ENCODE assay signal across 9 cellular contexts in genomic region chr19:15419413-15420025, GRCh38. TPM values are rescaled to one million over a fixed set of nuclear protein-coding genes. Genes with fewer than 3 reads are reported as not detected.
DNase-seq lines count a peak whose midpoint lies in the region; ATAC-seq and TF ChIP-seq lines count a peak whose summit lies in the region.
"Had no signal": no experiment of that assay in that cellular context is flagged by ENCODE, and none has a peak within 500 bp of the region (broad histone marks: within the 10 kb centered on the region; RNA-seq: fewer than 3 reads in every experiment).

No MANE protein-coding gene starts in this region.

- peaks cover 14 to 20% of the 10 kb centered on the region in 2 experiments; a peak in 3 of 4 replicates for H3K36me3 ChIP-seq in HCT116 (ENCODE audit: control insufficient read depth in 1 of 2, insufficient read depth in 2 of 2, low read length in 2 of 2)
- peaks cover 23% of the 10 kb centered on the region in 2 donors for H3K36me3 ChIP-seq in ascending aorta

- no peaks in the 10 kb centered on the region for H3K9me2 ChIP-seq in HCT116 (ENCODE audit: insufficient read depth)

- RAD21 ChIA-PET in HCT116 (lab: Charles Lee; ENCODE audit: low non-redundant PET in 1 of 2, low total read pairs in 2 of 2, uncharacterized antibody in 2 of 2, unreplicated experiment in 2 of 2) = interaction anchor here (0.5 to 1.5 kb wide), 6 partner anchors 15 to 328 kb away, joined by 3 to 9 read pairs (median 4); partner anchors contain the start of gene AKAP8 (in 1 of the 2)

- H3K9ac ChIP-seq in HCT116 (ENCODE audit: low read length) = peak overlapping the region; percentile 46

- no peaks in the 10 kb centered on the region for H3K9me3 Mint-ChIP-seq in mesothelial cell of epicardium

- H2AFZ ChIP-seq in HCT116 (ENCODE audit: low read depth, low read length, poor library complexity, severe bottlenecking) = no peak overlapping the region

- no peak for ATAC-seq in HCT116
- no peak for ATAC-seq in HG03469 (IDR thresholded peaks at IDR 0.05; ENCODE audit: unreplicated experiment)
- no peak for ATAC-seq in GM21723 (IDR thresholded peaks at IDR 0.05; ENCODE audit: unreplicated experiment)
- ATAC-seq in GM19455 (IDR thresholded peaks at IDR 0.05; ENCODE audit: unreplicated experiment) = no peak

- H3K4me1 ChIP-seq in HCT116 (ENCODE audit: control insufficient read depth in 1 of 2, insufficient read depth in 2 of 2, low read length in 2 of 2) = peaks cover 15 to 16% of the 10 kb centered on the region in 2 experiments; a peak in 3 of 4 replicates
- peaks cover 5 to 35% of the 10 kb centered on the region in 2 donors for H3K4me1 ChIP-seq in ascending aorta

- CTCF ChIA-PET in HCT116 (lab: Charles Lee) = interaction anchor here (0.7 to 5.7 kb wide), 11 partner anchors 13 to 258 kb away, joined by 3 to 68 read pairs (median 4); partner anchors contain the start of gene AKAP8

- no peak for TF ChIP-seq RAD21 in HCT116 (IDR thresholded peaks at IDR 0.05; ENCODE audit: low read depth)

- BruUV-seq in HCT116 (replicated peaks; lab: Mats Ljungman, UMichigan) = no TSS peak

- intact Hi-C loops in HCT116 (cut with micrococcal nuclease) = loop anchor here (1.0 to 2.0 kb wide), 2 partner anchors 39 to 137 kb away; no protein-coding TSS in a partner anchor
- intact Hi-C loops in ascending aorta (cut with DNase I) = loop anchor here (1.0 to 5.0 kb wide), 4 partner anchors 13 to 138 kb away; partner anchors contain the start of gene AKAP8

- peaks cover 41% of the 10 kb centered on the region for H3K79me2 ChIP-seq in HCT116 (ENCODE audit: insufficient read depth, low read length)

- peak overlapping the region; percentile 85 for H3K4me2 ChIP-seq in HCT116 (ENCODE audit: low read length)

- peak overlapping the region; percentile 64 for H3K27ac Mint-ChIP-seq in mesothelial cell of epicardium

- peak overlapping the region; percentile 99 for H3K4me3 Mint-ChIP-seq in mesothelial cell of epicardium

- H3K27ac ChIP-seq in HCT116 (ENCODE audit: low read depth, low read length) (no peak overlapping the region), ascending aorta (peak overlapping the region; percentile 29 to 33)

- no peaks in the 10 kb centered on the region for H3K27me3 Mint-ChIP-seq in mesothelial cell of epicardium (ENCODE audit: low read depth)

- H3K27me3 ChIP-seq in HCT116 (ENCODE audit: insufficient read depth, low read length) (no peaks in the 10 kb centered on the region), ascending aorta (no peaks in the 10 kb centered on the region)
- H3K27me3 ChIP-seq: cardiac muscle cell had no signal

- H3K9me3 ChIP-seq in HCT116 (ENCODE audit: control insufficient read depth in 1 of 2, insufficient read depth in 1 of 2, low read depth in 1 of 2, low read length in 2 of 2) (no peaks in the 10 kb centered on the region), ascending aorta (no peaks in the 10 kb centered on the region)

- peaks cover 24% of the 10 kb centered on the region for H3K4me1 Mint-ChIP-seq in mesothelial cell of epicardium

- TF ChIP-seq POLR2A in HCT116 (IDR thresholded peaks at IDR 0.05; ENCODE audit: borderline replicate concordance, extremely low read depth, insufficient read depth, insufficient read length) = no peak

- peaks cover 28% of the 10 kb centered on the region for H3K36me3 Mint-ChIP-seq in mesothelial cell of epicardium

- TF ChIP-seq CTCF in HCT116 (IDR thresholded peaks at IDR 0.05 in 2 of 3, conservative IDR thresholded peaks at IDR 0.05 in 1 of 3; ENCODE audit: borderline replicate concordance in 1 of 3, insufficient read depth in 1 of 3, low read depth in 2 of 3, low read length in 2 of 3) = 0 out of 6 replicates have a peak, but pooled peaks of 2 of the 3 experiments have one; percentile 3 to 12
- TF ChIP-seq CTCF in ascending aorta (IDR thresholded peaks at IDR 0.05) = no peak
- peak; percentile 37 for TF ChIP-seq CTCF in mesothelial cell of epicardium (IDR thresholded peaks at IDR 0.05; ENCODE audit: unreplicated experiment)

- H3K4me3 ChIP-seq in HCT116 (replicated peaks in 1 of 2; ENCODE audit: low read depth in 1 of 2, low read length in 2 of 2) (peak overlapping the region; percentile 36 to 100), ascending aorta (peak overlapping the region; percentile 44 to 97)

- DNase-seq in AG08395 (ENCODE audit: low spot score) (peak; percentile 40), HCT116 (ENCODE audit: low read depth, low spot score) (no peak), ascending aorta (ENCODE audit: low spot score in 2 of 2) (no peak), mesothelial cell of epicardium (ENCODE audit: low spot score in 2 of 2, unreplicated experiment in 2 of 2) (no peak)
- no peak for DNase-seq in effector CD8-positive, alpha-beta T cell (lab: John Stamatoyannopoulos, UW)

- POLR2A ChIA-PET in HCT116 (lab: Charles Lee) = interaction anchor here (0.6 to 3.0 kb wide), 15 partner anchors 10 to 656 kb away, joined by 3 to 22 read pairs (median 4); partner anchors contain the start of genes AKAP8 and TPM4

- H4K20me1 ChIP-seq in HCT116 (ENCODE audit: insufficient read depth) = no peaks in the 10 kb centered on the region; the same call in 1 of the 2 replicates

TF ChIP-seq in HCT116, 20 proteins besides CTCF, POLR2A, EP300 and RAD21 (continues in another document):
- TF ChIP-seq YY1 (IDR thresholded peaks at IDR 0.05; ENCODE audit: extremely low read depth, insufficient replicate concordance, low read depth, low read length) = no peak
- no peak for TF ChIP-seq ZBTB33 (IDR thresholded peaks at IDR 0.05; ENCODE audit: extremely low read depth, insufficient replicate concordance, low read length)
- TF ChIP-seq TCF7L2 (IDR thresholded peaks at IDR 0.05; ENCODE audit: borderline replicate concordance, extremely low read depth, insufficient read depth, insufficient read length) = no peak
- TF ChIP-seq, protein P1, sequence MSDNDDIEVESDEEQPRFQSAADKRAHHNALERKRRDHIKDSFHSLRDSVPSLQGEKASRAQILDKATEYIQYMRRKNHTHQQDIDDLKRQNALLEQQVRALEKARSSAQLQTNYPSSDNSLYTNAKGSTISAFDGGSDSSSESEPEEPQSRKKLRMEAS (IDR thresholded peaks at IDR 0.05) = no peak
- no peak for TF ChIP-seq EZH2phosphoT487 (IDR thresholded peaks at IDR 0.05; ENCODE audit: borderline replicate concordance)
- no peak for TF ChIP-seq ZFX (IDR thresholded peaks at IDR 0.05)
- no peak for TF ChIP-seq POLR2AphosphoS5 (IDR thresholded peaks at IDR 0.05; ENCODE audit: low read depth, low read length)
- no peak for TF ChIP-seq SIN3A (IDR thresholded peaks at IDR 0.05; ENCODE audit: low read depth)
- TF ChIP-seq ZNF274 (IDR thresholded peaks at IDR 0.05; ENCODE audit: low read depth, low read length) = no peak
- TF ChIP-seq FOSL1 (IDR thresholded peaks at IDR 0.05; ENCODE audit: low read depth) = no peak
- TF ChIP-seq EGR1 (IDR thresholded peaks at IDR 0.05; ENCODE audit: low read depth) = no peak
- TF ChIP-seq ELF1 (IDR thresholded peaks at IDR 0.05; ENCODE audit: borderline replicate concordance, low read depth) = no peak
- no peak for TF ChIP-seq SP1 (IDR thresholded peaks at IDR 0.05; ENCODE audit: low read depth)
- TF ChIP-seq JUND (IDR thresholded peaks at IDR 0.05) = no peak; the same call in none of the 2 replicates
- TF ChIP-seq, protein P2, sequence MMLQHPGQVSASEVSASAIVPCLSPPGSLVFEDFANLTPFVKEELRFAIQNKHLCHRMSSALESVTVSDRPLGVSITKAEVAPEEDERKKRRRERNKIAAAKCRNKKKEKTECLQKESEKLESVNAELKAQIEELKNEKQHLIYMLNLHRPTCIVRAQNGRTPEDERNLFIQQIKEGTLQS (IDR thresholded peaks at IDR 0.05) = no peak
- no peak for TF ChIP-seq SRF (IDR thresholded peaks at IDR 0.05; ENCODE audit: low read depth)
- no peak for TF ChIP-seq CBX3 (IDR thresholded peaks at IDR 0.05; ENCODE audit: low read depth)

RNA-seq across cellular contexts. Expression of gene AKAP8L, which starts 0.7 kb away (rescaled TPM):
- total RNA-seq in HCT116 (2021; ENCODE audit: unreplicated experiment) (106 TPM), ascending aorta (143 TPM), mesothelial cell of epicardium (239 to 262 TPM (median 254 TPM) in 3 replicates)
- polyA plus RNA-seq in HCT116 (2012) = 84.8 and 106 TPM in 2 replicates

RNA-seq across cellular contexts. Expression of gene WIZ, which starts 30.2 kb away (rescaled TPM):
- 28.4 TPM for total RNA-seq in HCT116 (2021; ENCODE audit: unreplicated experiment)
- 13.8 and 16.3 TPM in 2 replicates for polyA plus RNA-seq in HCT116 (2012)
- total RNA-seq in ascending aorta = 90.4 TPM
- 57.5 to 62.0 TPM (median 60.4 TPM) in 3 replicates for total RNA-seq in mesothelial cell of epicardium

RNA-seq across cellular contexts. Expression of gene AKAP8, which starts 39.9 kb away (rescaled TPM):
- 50.6 TPM for total RNA-seq in HCT116 (2021; ENCODE audit: unreplicated experiment)
- polyA plus RNA-seq in HCT116 (2012) = 16.5 and 18.4 TPM in 2 replicates
- total RNA-seq in ascending aorta = 17.0 TPM
- total RNA-seq in mesothelial cell of epicardium = 42.6 to 47.2 TPM (median 43.5 TPM) in 3 replicates

RNA-seq across cellular contexts. Expression of gene RASAL3, which starts 44.8 kb away (rescaled TPM):
- total RNA-seq in HCT116 (2021; ENCODE audit: unreplicated experiment) (0.57 TPM), ascending aorta (4.4 TPM), mesothelial cell of epicardium (not detected in 3 replicates)
- not detected in 2 replicates for polyA plus RNA-seq in HCT116 (2012)
- total RNA-seq: cardiac muscle cell had no signal
- polyA plus RNA-seq: cardiac muscle cell had no signal

RNA-seq across cellular contexts. Expression of gene PGLYRP2, which starts 59.8 kb away (rescaled TPM):
- not detected for total RNA-seq in HCT116 (2021; ENCODE audit: unreplicated experiment)
- polyA plus RNA-seq in HCT116 (2012) = not detected in 2 replicates
- total RNA-seq in ascending aorta = not detected
- not detected in 3 replicates for total RNA-seq in mesothelial cell of epicardium
- total RNA-seq: cardiac muscle cell had no signal
- polyA plus RNA-seq: cardiac muscle cell had no signal

Comparison
In these comparisons a context has a peak if more than half of its experiments do, and no peak if none do; other contexts are left out.
1. CTCF ChIP-seq: peak in HCT116 (2 of 3) and mesothelial cell of epicardium (single experiment); none in ascending aorta (0 of 3).